1 cellular context compared by ENCODE assay signal in genomic region chrX:153984351-153985178, GRCh38.
TF ChIP-seq lines count a peak whose summit lies in the region.

No MANE protein-coding gene starts in this region.

TF ChIP-seq in WTC11, 78 proteins besides CTCF, POLR2A, EP300 and RAD21 (continued from another document):
- no peak for TF ChIP-seq NFYB (CRISPR knock-in tag; conservative IDR thresholded peaks at IDR 0.05; ENCODE audit: low read depth)
- no peak for TF ChIP-seq ERG (CRISPR knock-in tag; IDR thresholded peaks at IDR 0.05)
- TF ChIP-seq E2F4 (CRISPR knock-in tag; IDR thresholded peaks at IDR 0.05; ENCODE audit: borderline replicate concordance, low read depth): no peak
- no peak for TF ChIP-seq ZNF425 (CRISPR knock-in tag; conservative IDR thresholded peaks at IDR 0.05)
